ENCODE assay signal across 13 cellular contexts in the genomic region with DNA sequence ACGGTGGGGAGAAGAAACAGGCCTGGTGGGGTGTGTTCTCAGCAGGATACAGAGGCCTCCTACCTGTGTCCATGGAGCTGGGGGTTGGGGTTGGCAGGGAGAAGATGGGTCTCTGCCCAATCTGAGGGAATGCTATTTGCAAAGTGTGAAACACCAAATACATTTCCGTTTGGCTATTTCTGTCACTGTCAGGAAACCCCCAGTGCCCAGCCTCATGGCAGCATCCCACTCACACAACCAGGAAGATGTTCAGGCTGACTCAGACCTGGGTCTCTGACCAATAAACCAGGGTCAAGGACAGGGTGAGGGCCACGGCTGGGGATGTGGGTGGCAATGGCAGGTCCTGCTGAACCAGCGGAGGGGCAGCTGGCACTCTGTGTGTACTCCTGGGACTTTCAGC.
"Had no signal": no experiment of that assay in that cellular context is flagged by ENCODE, and none has a peak within 500 bp of the region (broad histone marks: within the 10 kb centered on the region; RNA-seq: fewer than 3 reads in every experiment).

No MANE protein-coding gene starts in this region.

- H3K9me3 ChIP-seq: prostate gland, right lobe of liver, suprapubic skin had no signal

- H3K4me3 ChIP-seq: prostate gland, right lobe of liver, suprapubic skin, upper lobe of left lung had no signal

- H3K4me1 ChIP-seq: foreskin keratinocyte, prostate gland, right lobe of liver, suprapubic skin, upper lobe of left lung had no signal

- H3K36me3 ChIP-seq: prostate gland had no signal

- FAIRE-seq: islet of Langerhans had no signal

- ATAC-seq: foreskin keratinocyte, natural killer cell had no signal

- DNase-seq: activated CD4-positive, alpha-beta T cell treated with anti-CD3 and anti-CD28 coated beads, Interleukin-2, amount 50 U/mL, for 4 hours; activated naive CD4-positive, alpha-beta T cell treated with anti-CD3 and anti-CD28 coated beads for 36 hours; activated T-cell treated with anti-CD3 and anti-CD28 coated beads, Interleukin-2, amount 50 U/mL, for 72 hours; foreskin keratinocyte; mammary epithelial cell; natural killer cell; nucleus accumbens; stimulated activated naive CD4-positive, alpha-beta T cell treated with Interleukin-2 at 50 U/mL for 16 hours; upper lobe of left lung had no signal

- H3K27me3 ChIP-seq: foreskin keratinocyte, right lobe of liver, suprapubic skin, upper lobe of left lung had no signal

- H3K27ac ChIP-seq: foreskin keratinocyte, prostate gland, right lobe of liver, suprapubic skin, upper lobe of left lung had no signal
